26 cellular contexts compared by ENCODE assay signal in genomic region chr2:192566863-192567262, GRCh38.
A peak's percentile ranks its signal among the peaks of the same experiment; 100 is the strongest.
DNase-seq lines count a peak whose midpoint lies in the region; ATAC-seq, FAIRE-seq and TF ChIP-seq lines count a peak whose summit lies in the region.
"Had no signal": no experiment of that assay in that cellular context is flagged by ENCODE, and none has a peak within 500 bp of the region (broad histone marks: within the 10 kb centered on the region; RNA-seq: fewer than 3 reads in every experiment).

No MANE protein-coding gene starts in this region.

- H3K9me3 Mint-ChIP-seq in nephron: peaks cover 2% of the 10 kb centered on the region
- H3K9me3 Mint-ChIP-seq: CD4-positive, alpha-beta memory T cell; CD8-positive, alpha-beta memory T cell had no signal

- H3K27ac ChIP-seq in HepG2 (ENCODE audit: extremely low read length, insufficient read depth, low read length): no peak overlapping the region
- no peak overlapping the region for H3K27ac ChIP-seq in right lobe of liver
- no peak overlapping the region for H3K27ac ChIP-seq in IMR-90 (ENCODE audit: insufficient read depth, low read length)
- no peak overlapping the region for H3K27ac ChIP-seq in adrenal gland
- no peak overlapping the region for H3K27ac ChIP-seq in ascending aorta
- H3K27ac ChIP-seq: BLaER1 had no signal

- H2AFZ ChIP-seq in HepG2 (ENCODE audit: low read length) (no peak overlapping the region), IMR-90 (replicated peaks; ENCODE audit: low read length, poor library complexity) (no peak overlapping the region)

- no peaks in the 10 kb centered on the region for H3K4me1 Mint-ChIP-seq in nephron
- H3K4me1 Mint-ChIP-seq: CD14-positive monocyte; CD4-positive, alpha-beta memory T cell; CD4-positive, CD25-positive, alpha-beta regulatory T cell; CD8-positive, alpha-beta memory T cell had no signal

- DNase-seq in HepG2 (ENCODE audit: low spot score) (no peak), right lobe of liver (no peak), IMR-90 (no peak), OCI-M1 (lab: John Stamatoyannopoulos, UW) (peak; percentile 34), adrenal gland (no peak), ascending aorta (ENCODE audit: low spot score in 2 of 2) (no peak)
- DNase-seq: ACHN; BE2C; C1 segment of cervical spinal cord; CD4-positive, alpha-beta memory T cell; CD4-positive, CD25-positive, alpha-beta regulatory T cell; CD8-positive, alpha-beta memory T cell; COR-L47; DMS 273 treated with DMSO at 0.1 percent for 48 hours; DMS153; DMS53; DMS79; DND-41; EL; GDM1 had no signal

- TF ChIP-seq POLR2A in HepG2 (IDR thresholded peaks at IDR 0.05; ENCODE audit: insufficient read depth in 1 of 2, low read depth in 2 of 2, low read length in 2 of 2) (no peak), right lobe of liver (IDR thresholded peaks at IDR 0.05) (no peak), IMR-90 (IDR thresholded peaks at IDR 0.05; ENCODE audit: low read depth, low read length) (no peak), adrenal gland (IDR thresholded peaks at IDR 0.05) (no peak)

- POLR2A ChIA-PET in HepG2 (lab: Yijun Ruan, JAX) (no interaction called here), IMR-90 (lab: Charles Lee; ENCODE audit: unreplicated experiment) (no interaction called here)

- no peak overlapping the region for H2BK120ac ChIP-seq in IMR-90 (ENCODE audit: low read depth, low read length)

- no peak overlapping the region for H4K5ac ChIP-seq in IMR-90 (ENCODE audit: low read depth, low read length)

- dilution Hi-C loops in IMR-90 (cut with HindIII; ENCODE audit: low sequenced_read_pairs, unreplicated experiment): no loop called here

- H3K9ac ChIP-seq in HepG2 (ENCODE audit: insufficient read depth, low read depth, low read length) (no peak overlapping the region), IMR-90 (ENCODE audit: low read depth, low read length) (no peak overlapping the region)
- H3K9ac ChIP-seq: BLaER1 had no signal

- TF ChIP-seq CTCF in HepG2 (CRISPR knock-in tag; IDR thresholded peaks at IDR 0.05) (no peak), right lobe of liver (IDR thresholded peaks at IDR 0.05) (no peak), IMR-90 (conservative IDR thresholded peaks at IDR 0.05; ENCODE audit: low read depth, low read length) (no peak), nephron (IDR thresholded peaks at IDR 0.05; ENCODE audit: unreplicated experiment in 3 of 3) (no peak), adrenal gland (IDR thresholded peaks at IDR 0.05) (no peak), ascending aorta (IDR thresholded peaks at IDR 0.05) (no peak)

- no peak overlapping the region for H3K18ac ChIP-seq in IMR-90 (ENCODE audit: low read depth, low read length)

- CTCF ChIA-PET in HepG2 (lab: Yijun Ruan, JAX; ENCODE audit: low intra/inter-chr PET ratio, low total read pairs): no interaction called here
- CTCF ChIA-PET in IMR-90 (lab: Yijun Ruan, JAX): no interaction called here

- no peak overlapping the region for H2BK15ac ChIP-seq in IMR-90 (ENCODE audit: low read depth, low read length)

- no peak overlapping the region for H3K14ac ChIP-seq in IMR-90 (replicated peaks; ENCODE audit: low read depth, low read length)

- H2BK5ac ChIP-seq in IMR-90 (ENCODE audit: low read depth, low read length, poor library complexity, severe bottlenecking): no peak overlapping the region

- no peak overlapping the region for H2BK20ac ChIP-seq in IMR-90 (ENCODE audit: low read depth, low read length)

- H3K79me1 ChIP-seq in IMR-90 (ENCODE audit: low read depth in 1 of 2, low read length in 2 of 2): no peaks in the 10 kb centered on the region

- FAIRE-seq in HepG2 (lab: Jason Lieb, UNC): no peak
- FAIRE-seq: GM12878, GM12892 had no signal

- no peaks in the 10 kb centered on the region for H3K27me3 Mint-ChIP-seq in nephron (ENCODE audit: low read depth)
- H3K27me3 Mint-ChIP-seq: CD4-positive, alpha-beta memory T cell; CD4-positive, CD25-positive, alpha-beta regulatory T cell; CD8-positive, alpha-beta memory T cell had no signal

- H3K9me3 ChIP-seq in HepG2 (ENCODE audit: low read length) (no peaks in the 10 kb centered on the region), right lobe of liver (no peaks in the 10 kb centered on the region), IMR-90 (ENCODE audit: control insufficient read depth, insufficient read depth, low read length) (no peaks in the 10 kb centered on the region), adrenal gland (replicated peaks in 1 of 3) (no peaks in the 10 kb centered on the region), ascending aorta (no peaks in the 10 kb centered on the region)
- H3K9me3 ChIP-seq: BE2C, BLaER1 had no signal

- no TSS peak for BruUV-seq in HepG2 (replicated peaks; lab: Mats Ljungman, UMichigan)
- BruUV-seq in IMR-90 (replicated peaks; lab: Mats Ljungman, UMichigan): no TSS peak

- no peak overlapping the region for H4K91ac ChIP-seq in IMR-90 (ENCODE audit: insufficient read depth, low read depth, low read length)

- H3K4me1 ChIP-seq in HepG2 (ENCODE audit: insufficient read depth, low read length): no peaks in the 10 kb centered on the region
- no peaks in the 10 kb centered on the region for H3K4me1 ChIP-seq in right lobe of liver
- H3K4me1 ChIP-seq in IMR-90 (ENCODE audit: control insufficient read depth, insufficient read depth, low read length): no peaks in the 10 kb centered on the region
- H3K4me1 ChIP-seq in adrenal gland (replicated peaks in 1 of 2): no peaks in the 10 kb centered on the region
- no peaks in the 10 kb centered on the region for H3K4me1 ChIP-seq in ascending aorta
- H3K4me1 ChIP-seq: BE2C, BLaER1 had no signal

- TF ChIP-seq EP300 in HepG2 (IDR thresholded peaks at IDR 0.05; ENCODE audit: low read depth in 2 of 2, low read length in 2 of 2) (no peak), HepG2 (CRISPR knock-in tag; IDR thresholded peaks at IDR 0.05; ENCODE audit: borderline replicate concordance) (no peak)

- in situ Hi-C loops in HepG2 (cut with HindIII; ENCODE audit: extremely low pct_ligation_motif_present, low pct_unique_long_range_greater_than_20kb): no loop called here
- in situ Hi-C loops in IMR-90 (cut with MboI; ENCODE audit: low sequenced_read_pairs): no loop called here

- intact Hi-C loops in HepG2 (cut with micrococcal nuclease; ENCODE audit: unreplicated experiment): no loop called here
- intact Hi-C loops in right lobe of liver (cut with DNase I): no loop called here
- intact Hi-C loops in IMR-90 (cut with micrococcal nuclease): no loop called here
- intact Hi-C loops in adrenal gland (cut with DNase I): no loop called here
- intact Hi-C loops in ascending aorta (cut with DNase I): no loop called here

- H3K4me2 ChIP-seq in HepG2 (ENCODE audit: low read depth, low read length) (no peak overlapping the region), IMR-90 (ENCODE audit: low read depth, low read length) (no peak overlapping the region)
- H3K4me2 ChIP-seq: BLaER1 had no signal

- H4K8ac ChIP-seq in IMR-90 (ENCODE audit: low read depth in 2 of 2, low read length in 2 of 2): no peak overlapping the region

- H4K20me1 ChIP-seq in HepG2 (ENCODE audit: insufficient read depth, low read length) (no peaks in the 10 kb centered on the region), IMR-90 (ENCODE audit: insufficient read depth, low read length) (no peaks in the 10 kb centered on the region)
- H4K20me1 ChIP-seq: BLaER1 had no signal

- no peak overlapping the region for H2AK5ac ChIP-seq in IMR-90 (ENCODE audit: low read depth, low read length)

- H3K4ac ChIP-seq in IMR-90 (ENCODE audit: low read depth, low read length): no peak overlapping the region

- H3K23ac ChIP-seq in IMR-90 (ENCODE audit: low read depth, low read length): no peak overlapping the region

- H3K79me2 ChIP-seq in HepG2 (ENCODE audit: insufficient read depth, low read length): no peaks in the 10 kb centered on the region

- no peak overlapping the region for H2AK9ac ChIP-seq in IMR-90 (replicated peaks; ENCODE audit: low read depth, low read length, poor library complexity)

- peak overlapping the region; percentile 22 to 67 (median 26) for H3K27ac Mint-ChIP-seq in nephron
- H3K27ac Mint-ChIP-seq: CD14-positive monocyte; CD4-positive, alpha-beta memory T cell; CD4-positive, CD25-positive, alpha-beta regulatory T cell; CD8-positive, alpha-beta memory T cell had no signal

- H3K9me1 ChIP-seq in IMR-90 (ENCODE audit: insufficient read depth, low read length): no peaks in the 10 kb centered on the region

- no peaks in the 10 kb centered on the region for H3K36me3 Mint-ChIP-seq in nephron (ENCODE audit: low read depth)
- H3K36me3 Mint-ChIP-seq: CD14-positive monocyte; CD4-positive, alpha-beta memory T cell; CD4-positive, CD25-positive, alpha-beta regulatory T cell; CD8-positive, alpha-beta memory T cell had no signal

- H3K56ac ChIP-seq in IMR-90 (ENCODE audit: extremely low read depth, insufficient read depth, low read length): no peak overlapping the region

- H3K4me3 Mint-ChIP-seq in nephron: no peak overlapping the region
- H3K4me3 Mint-ChIP-seq: CD14-positive monocyte; CD4-positive, CD25-positive, alpha-beta regulatory T cell; CD8-positive, alpha-beta memory T cell had no signal

- H3K36me3 ChIP-seq in HepG2 (replicated peaks in 1 of 2; ENCODE audit: control insufficient read depth in 1 of 2, insufficient read depth in 2 of 2, low read length in 2 of 2) (no peaks in the 10 kb centered on the region), right lobe of liver (no peaks in the 10 kb centered on the region), IMR-90 (ENCODE audit: control insufficient read depth, insufficient read depth, low read length) (no peaks in the 10 kb centered on the region), adrenal gland (replicated peaks in 1 of 2) (no peaks in the 10 kb centered on the region), ascending aorta (no peaks in the 10 kb centered on the region)
- H3K36me3 ChIP-seq: BE2C, BLaER1 had no signal

- no peak overlapping the region for H3K4me3 ChIP-seq in HepG2 (replicated peaks in 1 of 3; ENCODE audit: insufficient read depth in 1 of 3, low read depth in 2 of 3, low read length in 3 of 3)
- H3K4me3 ChIP-seq in right lobe of liver: no peak overlapping the region
- no peak overlapping the region for H3K4me3 ChIP-seq in IMR-90 (ENCODE audit: insufficient read depth, low read depth, low read length)
- H3K4me3 ChIP-seq in adrenal gland: no peak overlapping the region
- no peak overlapping the region for H3K4me3 ChIP-seq in ascending aorta
- H3K4me3 ChIP-seq: BLaER1, GM12878 had no signal

- ATAC-seq in HepG2: no peak
- ATAC-seq in right lobe of liver: no peak
- no peak for ATAC-seq in IMR-90 (ENCODE audit: low read depth)
- ATAC-seq in HG03342 (IDR thresholded peaks at IDR 0.05; ENCODE audit: unreplicated experiment): no peak
- ATAC-seq: GM12878 had no signal

- H3K27me3 ChIP-seq in HepG2 (ENCODE audit: control insufficient read depth in 1 of 2, insufficient read depth in 2 of 2, low read length in 2 of 2) (no peaks in the 10 kb centered on the region), right lobe of liver (no peaks in the 10 kb centered on the region), IMR-90 (ENCODE audit: control insufficient read depth, insufficient read depth, low read length) (no peaks in the 10 kb centered on the region), adrenal gland (no peaks in the 10 kb centered on the region), ascending aorta (no peaks in the 10 kb centered on the region)
- H3K27me3 ChIP-seq: BE2C, BLaER1 had no signal

- TF ChIP-seq RAD21 in HepG2 (CRISPR knock-in tag; IDR thresholded peaks at IDR 0.05) (no peak), IMR-90 (IDR thresholded peaks at IDR 0.05; ENCODE audit: low read length) (no peak)

TF ChIP-seq in HepG2, 621 proteins besides CTCF, POLR2A, EP300 and RAD21 (continues in another document):
- no peak for TF ChIP-seq NFRKB (IDR thresholded peaks at IDR 0.05)
